16 cellular contexts compared by ENCODE assay signal in the genomic region with DNA sequence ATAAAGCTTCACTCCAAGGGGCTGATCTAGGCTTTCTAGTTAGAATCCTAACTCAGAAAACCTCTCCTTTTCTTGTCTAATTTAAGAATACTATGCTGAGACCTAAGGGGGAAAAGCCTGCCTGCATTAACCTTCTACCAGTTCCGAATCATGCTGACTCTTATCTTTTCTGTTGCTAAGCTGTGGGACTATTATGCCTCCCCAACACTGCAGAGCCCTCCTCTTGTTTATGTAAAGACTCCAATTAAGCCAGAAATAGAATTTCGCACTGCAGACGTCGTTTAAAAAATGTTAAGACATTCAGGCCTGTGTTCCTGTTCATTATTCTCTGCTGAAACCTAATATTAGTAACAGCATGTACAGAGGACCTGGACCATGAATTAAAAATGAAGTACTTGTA.
"Had no signal": no experiment of that assay in that cellular context is flagged by ENCODE, and none has a peak within 500 bp of the region (broad histone marks: within the 10 kb centered on the region; RNA-seq: fewer than 3 reads in every experiment).

No MANE protein-coding gene starts in this region.

- H3K4me1 ChIP-seq: heart left ventricle, left ventricle myocardium inferior, testis had no signal

- DNase-seq: activated B cell treated with CpG ODN at 0.5 μM for 24 hours; activated CD4-positive, alpha-beta T cell treated with anti-CD3 and anti-CD28 coated beads, Interleukin-2, amount 10 ng/mL, durations not matched to agents 7 days and 5 days; activated naive CD4-positive, alpha-beta T cell treated with anti-CD3 and anti-CD28 coated beads, Interleukin-2, amount 10 ng/mL, durations not matched to agents 7 days and 5 days; activated T-cell treated with anti-CD3 and anti-CD28 coated beads for 4 hours; caudate nucleus; effector CD8-positive, alpha-beta T cell; heart left ventricle; islet precursor cell; left ventricle myocardium inferior; retina; stimulated activated CD4-positive, alpha-beta T cell treated with anti-CD3 and anti-CD28 coated beads, Interleukin-15, amount 100 ng/mL, for 24 hours; stimulated activated CD4-positive, alpha-beta T cell treated with anti-CD3 and anti-CD28 coated beads, Interleukin-4, amount 100 ng/mL, for 4 hours; stimulated activated naive CD8-positive, alpha-beta T cell treated with anti-CD3 and anti-CD28 coated beads, Interleukin-15, amount 100 ng/mL, for 72 hours; testis had no signal

- H3K9me3 ChIP-seq: heart left ventricle, left ventricle myocardium inferior, testis had no signal

- H3K27ac ChIP-seq: coronary artery, heart left ventricle, left ventricle myocardium inferior, testis had no signal

- ATAC-seq: heart left ventricle; natural killer cell treated with Interleukin-12 subunit alpha and Interleukin-12 subunit beta and Interleukin-15 and Interleukin-18, amount 100 ng/mL, for 72 hours; stimulated activated naive CD8-positive, alpha-beta T cell treated with anti-CD3 and anti-CD28 coated beads, Interleukin-15, amount 100 ng/mL, for 72 hours had no signal

- H3K4me3 ChIP-seq: coronary artery, heart left ventricle, left ventricle myocardium inferior, testis had no signal

- H3K27me3 ChIP-seq: testis had no signal

- H3K36me3 ChIP-seq: heart left ventricle, left ventricle myocardium inferior had no signal
